1 cellular context compared by ENCODE assay signal in the genomic region with DNA sequence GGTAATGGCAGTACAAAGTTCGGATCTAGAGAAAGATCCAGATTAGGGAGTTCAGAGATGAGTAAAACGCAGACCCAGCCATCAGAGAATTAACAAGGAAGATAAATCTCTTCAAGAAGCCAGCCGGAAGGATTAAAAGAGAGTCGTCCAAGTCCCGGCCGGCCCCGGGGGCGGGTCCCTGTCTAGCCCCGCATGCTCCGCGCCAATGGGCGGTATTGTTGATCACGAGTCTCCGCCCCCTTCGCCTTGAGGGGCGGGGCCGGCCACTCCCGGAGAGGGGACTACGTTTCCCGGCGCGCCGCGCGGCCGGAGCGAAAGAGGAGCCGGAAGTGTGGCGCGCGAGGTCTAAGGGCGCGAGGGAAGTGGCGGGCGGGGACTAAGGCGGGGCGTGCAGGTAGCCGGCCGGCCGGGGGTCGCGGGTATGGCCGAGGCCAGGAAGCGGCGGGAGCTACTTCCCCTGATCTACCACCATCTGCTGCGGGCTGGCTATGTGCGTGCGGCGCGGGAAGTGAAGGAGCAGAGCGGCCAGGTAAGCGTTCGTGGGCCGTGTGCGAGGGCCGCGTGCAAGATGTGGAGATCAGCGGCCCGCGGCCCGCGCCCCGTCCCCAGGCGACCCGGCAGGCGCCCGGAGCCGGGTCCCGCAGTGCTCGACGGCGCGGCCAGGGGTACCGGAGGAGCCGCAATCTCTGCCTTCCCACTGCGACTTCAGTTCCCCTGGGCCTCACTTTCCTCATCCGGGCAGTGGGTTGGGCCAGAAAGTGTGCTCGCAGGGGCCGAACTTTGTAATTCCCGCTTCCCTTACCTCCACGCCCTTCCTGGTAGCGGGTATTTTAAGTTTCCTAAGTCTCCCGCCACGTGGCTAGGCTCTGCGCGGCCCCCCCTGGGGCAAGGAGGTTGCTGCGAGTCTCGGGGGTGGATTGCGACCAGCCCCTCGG.
A peak's percentile ranks its signal among the peaks of the same experiment; 100 is the strongest.
TF ChIP-seq lines count a peak whose summit lies in the region.

A gene with protein sequence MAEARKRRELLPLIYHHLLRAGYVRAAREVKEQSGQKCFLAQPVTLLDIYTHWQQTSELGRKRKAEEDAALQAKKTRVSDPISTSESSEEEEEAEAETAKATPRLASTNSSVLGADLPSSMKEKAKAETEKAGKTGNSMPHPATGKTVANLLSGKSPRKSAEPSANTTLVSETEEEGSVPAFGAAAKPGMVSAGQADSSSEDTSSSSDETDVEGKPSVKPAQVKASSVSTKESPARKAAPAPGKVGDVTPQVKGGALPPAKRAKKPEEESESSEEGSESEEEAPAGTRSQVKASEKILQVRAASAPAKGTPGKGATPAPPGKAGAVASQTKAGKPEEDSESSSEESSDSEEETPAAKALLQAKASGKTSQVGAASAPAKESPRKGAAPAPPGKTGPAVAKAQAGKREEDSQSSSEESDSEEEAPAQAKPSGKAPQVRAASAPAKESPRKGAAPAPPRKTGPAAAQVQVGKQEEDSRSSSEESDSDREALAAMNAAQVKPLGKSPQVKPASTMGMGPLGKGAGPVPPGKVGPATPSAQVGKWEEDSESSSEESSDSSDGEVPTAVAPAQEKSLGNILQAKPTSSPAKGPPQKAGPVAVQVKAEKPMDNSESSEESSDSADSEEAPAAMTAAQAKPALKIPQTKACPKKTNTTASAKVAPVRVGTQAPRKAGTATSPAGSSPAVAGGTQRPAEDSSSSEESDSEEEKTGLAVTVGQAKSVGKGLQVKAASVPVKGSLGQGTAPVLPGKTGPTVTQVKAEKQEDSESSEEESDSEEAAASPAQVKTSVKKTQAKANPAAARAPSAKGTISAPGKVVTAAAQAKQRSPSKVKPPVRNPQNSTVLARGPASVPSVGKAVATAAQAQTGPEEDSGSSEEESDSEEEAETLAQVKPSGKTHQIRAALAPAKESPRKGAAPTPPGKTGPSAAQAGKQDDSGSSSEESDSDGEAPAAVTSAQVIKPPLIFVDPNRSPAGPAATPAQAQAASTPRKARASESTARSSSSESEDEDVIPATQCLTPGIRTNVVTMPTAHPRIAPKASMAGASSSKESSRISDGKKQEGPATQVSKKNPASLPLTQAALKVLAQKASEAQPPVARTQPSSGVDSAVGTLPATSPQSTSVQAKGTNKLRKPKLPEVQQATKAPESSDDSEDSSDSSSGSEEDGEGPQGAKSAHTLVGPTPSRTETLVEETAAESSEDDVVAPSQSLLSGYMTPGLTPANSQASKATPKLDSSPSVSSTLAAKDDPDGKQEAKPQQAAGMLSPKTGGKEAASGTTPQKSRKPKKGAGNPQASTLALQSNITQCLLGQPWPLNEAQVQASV (N-terminal part only) (plus strand): TSS at position 372 of the 935 bp plus-strand sequence. CDS start 50 bp downstream, at position 422.

TF ChIP-seq in K562, 482 proteins besides CTCF, POLR2A, EP300 and RAD21 (continued from another document and continues in another):
- TF ChIP-seq ZNF609 (CRISPR knock-in tag; IDR thresholded peaks at IDR 0.05; ENCODE audit: borderline replicate concordance) = 0 out of 2 replicates have a peak, but pooled peaks have one; percentile 67
- TF ChIP-seq MBD2 (IDR thresholded peaks at IDR 0.05; ENCODE audit: borderline replicate concordance, low read depth) = no peak
- TF ChIP-seq HMGN3 (IDR thresholded peaks at IDR 0.05; ENCODE audit: borderline replicate concordance, extremely low read depth, insufficient read length, low read depth, low read length) = peak; percentile 48
- peak; percentile 89 for TF ChIP-seq SAP30 (IDR thresholded peaks at IDR 0.05; ENCODE audit: borderline replicate concordance, insufficient read depth, low read depth, low read length, poor library complexity, severe bottlenecking)
- TF ChIP-seq CREM (IDR thresholded peaks at IDR 0.05; ENCODE audit: low read depth) = peak; percentile 82
- TF ChIP-seq NFXL1 (CRISPR knock-in tag; IDR thresholded peaks at IDR 0.05) = no peak
- TF ChIP-seq ZNF12 (CRISPR knock-in tag; IDR thresholded peaks at IDR 0.05) = 0 out of 2 replicates have a peak, but pooled peaks have one; percentile 12
- TF ChIP-seq BRF2 (IDR thresholded peaks at IDR 0.05; ENCODE audit: borderline replicate concordance, insufficient read depth, insufficient read length) = no peak
- TF ChIP-seq PHF21A (IDR thresholded peaks at IDR 0.05; ENCODE audit: borderline replicate concordance, low read depth) = peak; percentile 90; the same call in 1 of the 2 replicates
- TF ChIP-seq FUS (optimal IDR thresholded peaks at IDR 0.05; ENCODE audit: low read depth, low read length) = peak; percentile 40
- TF ChIP-seq SPI1 (IDR thresholded peaks at IDR 0.05; ENCODE audit: borderline replicate concordance, low read depth, low read length) = peak; percentile 61
- TF ChIP-seq HDAC2 (IDR thresholded peaks at IDR 0.05) = 0 out of 2 replicates have a peak, but pooled peaks have one; percentile 52
- peak; percentile 89 for TF ChIP-seq ZNF143 (CRISPR knock-in tag; IDR thresholded peaks at IDR 0.05)
- no peak for TF ChIP-seq HNRNPK (IDR thresholded peaks at IDR 0.05; ENCODE audit: low read depth, low read length, poor library complexity, severe bottlenecking)
- TF ChIP-seq ETV5 (CRISPR knock-in tag; IDR thresholded peaks at IDR 0.05; ENCODE audit: low read depth) = peak; percentile 43; the same call in 1 of the 2 replicates
- TF ChIP-seq, protein P1, sequence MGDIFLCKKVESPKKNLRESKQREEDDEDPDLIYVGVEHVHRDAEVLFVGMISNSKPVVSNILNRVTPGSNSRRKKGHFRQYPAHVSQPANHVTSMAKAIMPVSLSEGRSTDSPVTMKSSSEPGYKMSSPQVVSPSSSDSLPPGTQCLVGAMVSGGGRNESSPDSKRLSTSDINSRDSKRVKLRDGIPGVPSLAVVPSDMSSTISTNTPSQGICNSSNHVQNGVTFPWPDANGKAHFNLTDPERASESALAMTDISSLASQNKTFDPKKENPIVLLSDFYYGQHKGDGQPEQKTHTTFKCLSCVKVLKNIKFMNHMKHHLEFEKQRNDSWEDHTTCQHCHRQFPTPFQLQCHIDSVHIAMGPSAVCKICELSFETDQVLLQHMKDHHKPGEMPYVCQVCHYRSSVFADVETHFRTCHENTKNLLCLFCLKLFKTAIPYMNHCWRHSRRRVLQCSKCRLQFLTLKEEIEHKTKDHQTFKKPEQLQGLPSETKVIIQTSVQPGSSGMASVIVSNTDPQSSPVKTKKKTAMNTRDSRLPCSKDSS (IDR thresholded peaks at IDR 0.05; ENCODE audit: low read depth, partially characterized antibody) = no peak
- peak in 2 of 3 experiments; percentile 62 to 76 for TF ChIP-seq YY1 (IDR thresholded peaks at IDR 0.05; ENCODE audit: borderline replicate concordance in 1 of 3, control insufficient read depth in 1 of 3, extremely low read depth in 1 of 3, insufficient read depth in 3 of 3, insufficient read length in 1 of 3, insufficient replicate concordance in 2 of 3, low read depth in 1 of 3, low read length in 2 of 3)
- TF ChIP-seq MYNN (IDR thresholded peaks at IDR 0.05) = no peak
- no peak for TF ChIP-seq MYNN (CRISPR knock-in tag; IDR thresholded peaks at IDR 0.05)
- TF ChIP-seq ZFX (CRISPR knock-in tag; IDR thresholded peaks at IDR 0.05) = peak; percentile 84
- peak; percentile 62 for TF ChIP-seq CHD1 (IDR thresholded peaks at IDR 0.05; ENCODE audit: low read length)
- peak; percentile 47 for TF ChIP-seq ZNF395 (CRISPR knock-in tag; IDR thresholded peaks at IDR 0.05)
- peak; percentile 89 to 90 for TF ChIP-seq NRF1 (conservative IDR thresholded peaks at IDR 0.05 in 1 of 2, IDR thresholded peaks at IDR 0.05 in 1 of 2)
- peak; percentile 87 for TF ChIP-seq PHF8 (IDR thresholded peaks at IDR 0.05; ENCODE audit: borderline replicate concordance, low read length)
- TF ChIP-seq SIN3A (IDR thresholded peaks at IDR 0.05; ENCODE audit: borderline replicate concordance in 2 of 2, control insufficient read depth in 1 of 2, low read depth in 2 of 2, low read length in 2 of 2) = peak; percentile 74 to 81; a peak in 2 of 4 replicates
- TF ChIP-seq, protein P2, sequence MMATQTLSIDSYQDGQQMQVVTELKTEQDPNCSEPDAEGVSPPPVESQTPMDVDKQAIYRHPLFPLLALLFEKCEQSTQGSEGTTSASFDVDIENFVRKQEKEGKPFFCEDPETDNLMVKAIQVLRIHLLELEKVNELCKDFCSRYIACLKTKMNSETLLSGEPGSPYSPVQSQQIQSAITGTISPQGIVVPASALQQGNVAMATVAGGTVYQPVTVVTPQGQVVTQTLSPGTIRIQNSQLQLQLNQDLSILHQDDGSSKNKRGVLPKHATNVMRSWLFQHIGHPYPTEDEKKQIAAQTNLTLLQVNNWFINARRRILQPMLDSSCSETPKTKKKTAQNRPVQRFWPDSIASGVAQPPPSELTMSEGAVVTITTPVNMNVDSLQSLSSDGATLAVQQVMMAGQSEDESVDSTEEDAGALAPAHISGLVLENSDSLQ (IDR thresholded peaks at IDR 0.05) = peak; percentile 62
- peak; percentile 35; the same call in 1 of the 2 replicates for TF ChIP-seq POLR2AphosphoS5 (IDR thresholded peaks at IDR 0.05; ENCODE audit: control insufficient read depth, insufficient read depth, low read depth, low read length)
- peak; percentile 78 for TF ChIP-seq L3MBTL2 (IDR thresholded peaks at IDR 0.05)
- TF ChIP-seq E2F4 (CRISPR knock-in tag; IDR thresholded peaks at IDR 0.05; ENCODE audit: low read depth) = peak; percentile 90
